1 cellular context compared by ENCODE assay signal in the genomic region with DNA sequence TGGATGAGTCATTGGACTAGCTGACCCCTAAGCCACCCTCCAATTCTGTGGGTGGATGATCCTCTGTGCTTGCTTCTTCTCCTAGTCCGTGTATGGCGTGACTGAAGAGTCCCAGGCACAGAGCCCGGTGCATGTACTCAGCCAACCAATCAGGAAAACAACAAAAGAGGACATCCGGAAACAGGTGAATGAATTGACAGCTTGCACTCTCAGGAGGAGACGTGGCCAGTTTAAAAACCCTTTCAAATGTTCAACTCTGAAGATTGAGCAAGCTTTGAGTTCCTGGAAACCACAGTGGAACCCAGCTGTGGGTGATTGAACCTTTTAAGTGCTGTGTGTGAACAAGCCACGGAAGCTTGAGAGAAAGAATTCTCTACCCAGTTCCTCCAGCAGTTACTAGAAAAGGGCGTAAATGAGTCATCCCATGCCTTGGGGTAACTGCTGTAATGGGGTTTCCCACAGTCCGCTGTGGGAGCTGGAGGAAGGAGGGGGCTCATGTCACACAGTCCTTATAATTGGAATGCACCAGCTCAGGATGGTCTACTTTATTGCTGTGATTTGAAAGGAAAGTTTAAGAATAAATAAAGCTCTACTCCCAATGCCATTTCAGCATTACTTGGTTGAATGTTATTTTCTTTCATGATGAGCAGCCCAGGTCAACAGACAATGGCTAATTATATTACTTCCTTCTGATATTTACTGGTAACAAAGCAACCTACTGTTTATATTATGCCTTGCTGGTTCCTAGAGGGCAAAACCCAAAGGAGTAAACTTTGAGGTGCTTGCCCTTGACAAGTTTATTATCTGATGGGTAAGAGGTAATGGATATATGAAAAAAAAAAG.
TF ChIP-seq lines count a peak whose summit lies in the region.

No MANE protein-coding gene starts in this region.

TF ChIP-seq in HepG2, 621 proteins besides CTCF, POLR2A, EP300 and RAD21:
- TF ChIP-seq ZNF562 (CRISPR knock-in tag; IDR thresholded peaks at IDR 0.05; ENCODE audit: borderline replicate concordance): no peak
- no peak for TF ChIP-seq CEBPZ (IDR thresholded peaks at IDR 0.05; ENCODE audit: low read length)
- TF ChIP-seq, protein P1, sequence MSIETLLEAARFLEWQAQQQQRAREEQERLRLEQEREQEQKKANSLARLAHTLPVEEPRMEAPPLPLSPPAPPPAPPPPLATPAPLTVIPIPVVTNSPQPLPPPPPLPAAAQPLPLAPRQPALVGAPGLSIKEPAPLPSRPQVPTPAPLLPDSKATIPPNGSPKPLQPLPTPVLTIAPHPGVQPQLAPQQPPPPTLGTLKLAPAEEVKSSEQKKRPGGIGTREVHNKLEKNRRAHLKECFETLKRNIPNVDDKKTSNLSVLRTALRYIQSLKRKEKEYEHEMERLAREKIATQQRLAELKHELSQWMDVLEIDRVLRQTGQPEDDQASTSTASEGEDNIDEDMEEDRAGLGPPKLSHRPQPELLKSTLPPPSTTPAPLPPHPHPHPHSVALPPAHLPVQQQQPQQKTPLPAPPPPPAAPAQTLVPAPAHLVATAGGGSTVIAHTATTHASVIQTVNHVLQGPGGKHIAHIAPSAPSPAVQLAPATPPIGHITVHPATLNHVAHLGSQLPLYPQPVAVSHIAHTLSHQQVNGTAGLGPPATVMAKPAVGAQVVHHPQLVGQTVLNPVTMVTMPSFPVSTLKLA (IDR thresholded peaks at IDR 0.05): no peak
- TF ChIP-seq, protein P2, sequence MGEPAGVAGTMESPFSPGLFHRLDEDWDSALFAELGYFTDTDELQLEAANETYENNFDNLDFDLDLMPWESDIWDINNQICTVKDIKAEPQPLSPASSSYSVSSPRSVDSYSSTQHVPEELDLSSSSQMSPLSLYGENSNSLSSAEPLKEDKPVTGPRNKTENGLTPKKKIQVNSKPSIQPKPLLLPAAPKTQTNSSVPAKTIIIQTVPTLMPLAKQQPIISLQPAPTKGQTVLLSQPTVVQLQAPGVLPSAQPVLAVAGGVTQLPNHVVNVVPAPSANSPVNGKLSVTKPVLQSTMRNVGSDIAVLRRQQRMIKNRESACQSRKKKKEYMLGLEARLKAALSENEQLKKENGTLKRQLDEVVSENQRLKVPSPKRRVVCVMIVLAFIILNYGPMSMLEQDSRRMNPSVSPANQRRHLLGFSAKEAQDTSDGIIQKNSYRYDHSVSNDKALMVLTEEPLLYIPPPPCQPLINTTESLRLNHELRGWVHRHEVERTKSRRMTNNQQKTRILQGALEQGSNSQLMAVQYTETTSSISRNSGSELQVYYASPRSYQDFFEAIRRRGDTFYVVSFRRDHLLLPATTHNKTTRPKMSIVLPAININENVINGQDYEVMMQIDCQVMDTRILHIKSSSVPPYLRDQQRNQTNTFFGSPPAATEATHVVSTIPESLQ (CRISPR knock-in tag; conservative IDR thresholded peaks at IDR 0.05): no peak
- no peak for TF ChIP-seq KLF16 (CRISPR knock-in tag; IDR thresholded peaks at IDR 0.05)
- no peak for TF ChIP-seq POLR2AphosphoS5 (IDR thresholded peaks at IDR 0.05; ENCODE audit: low read depth, low read length)
- no peak for TF ChIP-seq ETV5 (CRISPR knock-in tag; IDR thresholded peaks at IDR 0.05; ENCODE audit: borderline replicate concordance)
- TF ChIP-seq ZNF569 (CRISPR knock-in tag; IDR thresholded peaks at IDR 0.05; ENCODE audit: borderline replicate concordance): no peak
- no peak for TF ChIP-seq ZNF501 (CRISPR knock-in tag; IDR thresholded peaks at IDR 0.05)
